8 cellular contexts compared by ENCODE assay signal in the genomic region with DNA sequence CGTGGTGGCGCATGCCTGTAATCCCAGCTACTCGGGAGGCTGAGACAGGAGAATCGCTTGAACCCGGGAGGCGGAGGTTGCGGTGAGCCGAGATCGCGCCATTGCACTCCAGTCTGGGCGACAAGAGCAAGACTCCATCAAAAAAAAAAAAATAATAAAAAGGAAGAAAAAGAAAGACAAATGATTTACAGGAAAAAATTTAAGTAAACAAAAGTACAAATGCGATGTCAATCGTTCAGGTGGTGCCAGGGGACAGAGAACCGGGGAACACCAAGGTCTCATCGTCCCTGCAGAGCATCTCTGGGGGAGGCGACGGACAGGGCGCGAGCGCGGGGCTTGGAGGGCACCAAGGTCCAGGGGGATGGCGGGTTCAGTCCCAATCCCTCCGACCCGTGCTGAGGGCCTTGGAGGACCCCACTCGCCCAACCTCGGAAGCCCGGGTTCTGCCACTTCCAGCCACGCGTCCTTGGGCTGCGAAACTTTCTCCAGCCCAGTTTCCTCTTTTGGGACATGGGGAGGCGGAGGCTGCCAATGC. TPM values are rescaled to one million over a fixed set of nuclear protein-coding genes. Genes with fewer than 3 reads are reported as not detected.
DNase-seq lines count a peak whose midpoint lies in the region; ATAC-seq and TF ChIP-seq lines count a peak whose summit lies in the region.

No MANE protein-coding gene starts in this region.

- in situ Hi-C loops in astrocyte of the spinal cord (cut with HindIII; ENCODE audit: low sequenced_read_pairs), result no loop called here

- DNase-seq in astrocyte of the spinal cord (ENCODE audit: low read depth, low spot score) (no peak), thyroid gland (no peak), occipital lobe (lab: John Stamatoyannopoulos, UW) (no peak), GDM1 (lab: John Stamatoyannopoulos, UW) (no peak)

- TF ChIP-seq POLR2A in GM18505 (IDR thresholded peaks at IDR 0.05; ENCODE audit: borderline replicate concordance, extremely low read depth, insufficient read depth, insufficient read length) (no peak), thyroid gland (IDR thresholded peaks at IDR 0.05) (no peak)

- H3K9me3 ChIP-seq in liver (ENCODE audit: control insufficient read depth in 4 of 4, low read length in 3 of 4), result no peaks in the 10 kb centered on the region
- no peaks in the 10 kb centered on the region for H3K9me3 ChIP-seq in thyroid gland

- H3K27me3 ChIP-seq in liver (ENCODE audit: control insufficient read depth in 4 of 4, insufficient read depth in 4 of 4, low read length in 3 of 4) (no peaks in the 10 kb centered on the region), thyroid gland (no peaks in the 10 kb centered on the region)

- TF ChIP-seq CTCF in astrocyte of the spinal cord (IDR thresholded peaks at IDR 0.05; ENCODE audit: low read depth, low read length) (no peak), liver (IDR thresholded peaks at IDR 0.05; ENCODE audit: low read depth, low read length, missing input control) (no peak), thyroid gland (IDR thresholded peaks at IDR 0.05) (no peak)

- peak overlapping the region; percentile 86 for H3K4me3 ChIP-seq in astrocyte of the spinal cord (ENCODE audit: low read depth, low read length)
- H3K4me3 ChIP-seq in liver (ENCODE audit: low read depth in 1 of 3, low read length in 3 of 3), result peak overlapping the region; percentile 88 to 99 (median 97)
- H3K4me3 ChIP-seq in thyroid gland (replicated peaks in 1 of 3), result peak overlapping the region; percentile 47 to 99 (median 94)

- peak overlapping the region; percentile 80 to 93 for H3K27ac ChIP-seq in liver (ENCODE audit: low read depth in 1 of 2, low read length in 2 of 2)
- H3K27ac ChIP-seq in thyroid gland, result peak overlapping the region in 1 of 3 donors; percentile 86

- ATAC-seq in GM18505 (IDR thresholded peaks at IDR 0.05; ENCODE audit: unreplicated experiment) (peak; percentile 1), HG03432 (IDR thresholded peaks at IDR 0.05; ENCODE audit: unreplicated experiment) (peak; percentile 9), GM21423 (IDR thresholded peaks at IDR 0.05; ENCODE audit: unreplicated experiment) (no peak)

- H3K36me3 ChIP-seq in liver (ENCODE audit: control insufficient read depth in 4 of 4, insufficient read depth in 3 of 4, low read depth in 1 of 4, low read length in 3 of 4), result peaks cover 7 to 24% (median 16%) of the 10 kb centered on the region in 4 donors
- peaks cover 13 to 16% of the 10 kb centered on the region in 2 donors for H3K36me3 ChIP-seq in thyroid gland

- H3K4me1 ChIP-seq in liver (ENCODE audit: control insufficient read depth in 4 of 4, insufficient read depth in 4 of 4, low read length in 3 of 4) (peaks cover 9 to 31% (median 27%) of the 10 kb centered on the region in 4 donors), thyroid gland (peaks cover 21 to 26% of the 10 kb centered on the region in 2 donors)

- peak overlapping the region in 1 of 2 donors; percentile 78 for H3K9ac ChIP-seq in liver (ENCODE audit: low read depth in 1 of 2, low read length in 2 of 2)

- 20% methylated on average over 31 of the region's 31 CpGs for WGBS in liver
- WGBS in thyroid gland, 2 donors, result 30 to 41% methylated on average over 23 to 25 of the region's 31 CpGs

- intact Hi-C loops in thyroid gland (cut with DNase I), result no loop called here

- TF ChIP-seq RAD21 in liver (IDR thresholded peaks at IDR 0.05), result no peak

TF ChIP-seq in liver, 16 proteins besides CTCF, POLR2A, EP300 and RAD21:
- TF ChIP-seq TAF1 (conservative IDR thresholded peaks at IDR 0.05) (no peak), RXRA (IDR thresholded peaks at IDR 0.05) (no peak), NR2F2 (IDR thresholded peaks at IDR 0.05) (no peak), FOXA1 (IDR thresholded peaks at IDR 0.05) (no peak), HNF4A (conservative IDR thresholded peaks at IDR 0.05) (no peak), GABPA (IDR thresholded peaks at IDR 0.05 in 1 of 2, conservative IDR thresholded peaks at IDR 0.05 in 1 of 2) (no peak), YY1 (IDR thresholded peaks at IDR 0.05) (no peak), JUND (IDR thresholded peaks at IDR 0.05) (no peak), FOXA2 (IDR thresholded peaks at IDR 0.05) (no peak), SP1 (IDR thresholded peaks at IDR 0.05) (no peak), HNF4G (IDR thresholded peaks at IDR 0.05) (no peak), EGR1 (IDR thresholded peaks at IDR 0.05; ENCODE audit: low read depth in 2 of 2) (no peak)
- TF ChIP-seq, protein P1, sequence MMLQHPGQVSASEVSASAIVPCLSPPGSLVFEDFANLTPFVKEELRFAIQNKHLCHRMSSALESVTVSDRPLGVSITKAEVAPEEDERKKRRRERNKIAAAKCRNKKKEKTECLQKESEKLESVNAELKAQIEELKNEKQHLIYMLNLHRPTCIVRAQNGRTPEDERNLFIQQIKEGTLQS (IDR thresholded peaks at IDR 0.05), result no peak
- TF ChIP-seq, protein P2, sequence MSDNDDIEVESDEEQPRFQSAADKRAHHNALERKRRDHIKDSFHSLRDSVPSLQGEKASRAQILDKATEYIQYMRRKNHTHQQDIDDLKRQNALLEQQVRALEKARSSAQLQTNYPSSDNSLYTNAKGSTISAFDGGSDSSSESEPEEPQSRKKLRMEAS (IDR thresholded peaks at IDR 0.05), result no peak
- TF ChIP-seq, protein P3, sequence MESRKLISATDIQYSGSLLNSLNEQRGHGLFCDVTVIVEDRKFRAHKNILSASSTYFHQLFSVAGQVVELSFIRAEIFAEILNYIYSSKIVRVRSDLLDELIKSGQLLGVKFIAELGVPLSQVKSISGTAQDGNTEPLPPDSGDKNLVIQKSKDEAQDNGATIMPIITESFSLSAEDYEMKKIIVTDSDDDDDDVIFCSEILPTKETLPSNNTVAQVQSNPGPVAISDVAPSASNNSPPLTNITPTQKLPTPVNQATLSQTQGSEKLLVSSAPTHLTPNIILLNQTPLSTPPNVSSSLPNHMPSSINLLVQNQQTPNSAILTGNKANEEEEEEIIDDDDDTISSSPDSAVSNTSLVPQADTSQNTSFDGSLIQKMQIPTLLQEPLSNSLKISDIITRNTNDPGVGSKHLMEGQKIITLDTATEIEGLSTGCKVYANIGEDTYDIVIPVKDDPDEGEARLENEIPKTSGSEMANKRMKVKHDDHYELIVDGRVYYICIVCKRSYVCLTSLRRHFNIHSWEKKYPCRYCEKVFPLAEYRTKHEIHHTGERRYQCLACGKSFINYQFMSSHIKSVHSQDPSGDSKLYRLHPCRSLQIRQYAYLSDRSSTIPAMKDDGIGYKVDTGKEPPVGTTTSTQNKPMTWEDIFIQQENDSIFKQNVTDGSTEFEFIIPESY (IDR thresholded peaks at IDR 0.05), result no peak
- TF ChIP-seq, protein P4, sequence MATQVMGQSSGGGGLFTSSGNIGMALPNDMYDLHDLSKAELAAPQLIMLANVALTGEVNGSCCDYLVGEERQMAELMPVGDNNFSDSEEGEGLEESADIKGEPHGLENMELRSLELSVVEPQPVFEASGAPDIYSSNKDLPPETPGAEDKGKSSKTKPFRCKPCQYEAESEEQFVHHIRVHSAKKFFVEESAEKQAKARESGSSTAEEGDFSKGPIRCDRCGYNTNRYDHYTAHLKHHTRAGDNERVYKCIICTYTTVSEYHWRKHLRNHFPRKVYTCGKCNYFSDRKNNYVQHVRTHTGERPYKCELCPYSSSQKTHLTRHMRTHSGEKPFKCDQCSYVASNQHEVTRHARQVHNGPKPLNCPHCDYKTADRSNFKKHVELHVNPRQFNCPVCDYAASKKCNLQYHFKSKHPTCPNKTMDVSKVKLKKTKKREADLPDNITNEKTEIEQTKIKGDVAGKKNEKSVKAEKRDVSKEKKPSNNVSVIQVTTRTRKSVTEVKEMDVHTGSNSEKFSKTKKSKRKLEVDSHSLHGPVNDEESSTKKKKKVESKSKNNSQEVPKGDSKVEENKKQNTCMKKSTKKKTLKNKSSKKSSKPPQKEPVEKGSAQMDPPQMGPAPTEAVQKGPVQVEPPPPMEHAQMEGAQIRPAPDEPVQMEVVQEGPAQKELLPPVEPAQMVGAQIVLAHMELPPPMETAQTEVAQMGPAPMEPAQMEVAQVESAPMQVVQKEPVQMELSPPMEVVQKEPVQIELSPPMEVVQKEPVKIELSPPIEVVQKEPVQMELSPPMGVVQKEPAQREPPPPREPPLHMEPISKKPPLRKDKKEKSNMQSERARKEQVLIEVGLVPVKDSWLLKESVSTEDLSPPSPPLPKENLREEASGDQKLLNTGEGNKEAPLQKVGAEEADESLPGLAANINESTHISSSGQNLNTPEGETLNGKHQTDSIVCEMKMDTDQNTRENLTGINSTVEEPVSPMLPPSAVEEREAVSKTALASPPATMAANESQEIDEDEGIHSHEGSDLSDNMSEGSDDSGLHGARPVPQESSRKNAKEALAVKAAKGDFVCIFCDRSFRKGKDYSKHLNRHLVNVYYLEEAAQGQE (IDR thresholded peaks at IDR 0.05), result no peak

RNA-seq across cellular contexts. Expression of a gene that starts 0.6 kb away (rescaled TPM):
- 10 to 100 TPM; 41.4 to 59.4 TPM for total RNA-seq in liver
- polyA plus RNA-seq in liver, result 10 to 100 TPM; 33.7 to 66.3 TPM
- 100 to 1,000 TPM in 2 of 4 donors, 10 to 100 TPM in 2; 65.0 to 111 (median 90.4) TPM for total RNA-seq in thyroid gland
- 45.5 TPM for total RNA-seq in occipital lobe

RNA-seq across cellular contexts. Expression of a gene that starts 16.6 kb away (rescaled TPM):
- not detected for total RNA-seq in liver
- polyA plus RNA-seq in liver, result not detected
- not detected for total RNA-seq in thyroid gland
- not detected for total RNA-seq in occipital lobe

RNA-seq across cellular contexts. Expression of a gene that starts 28.9 kb away (rescaled TPM):
- total RNA-seq in liver, result 100 to 1,000 TPM in 1 of 2 donors, 10 to 100 TPM in 1; 25.6 to 103 TPM
- 10 to 100 TPM; 38.3 to 51.7 TPM for polyA plus RNA-seq in liver
- total RNA-seq in thyroid gland, result 10 to 100 TPM; 61.7 to 90.9 (median 76.0) TPM
- 12.9 TPM for total RNA-seq in occipital lobe

RNA-seq across cellular contexts. Expression of a gene that starts 50.1 kb away (rescaled TPM):
- total RNA-seq in liver, result 10 to 100 TPM; 44.1 to 59.2 TPM
- polyA plus RNA-seq in liver, result 100 to 1,000 TPM in 1 of 2 donors, 10 to 100 TPM in 1; 66.1 to 124 TPM
- total RNA-seq in thyroid gland, result 100 to 1,000 TPM; 109 to 257 (median 177) TPM
- 62.2 TPM for total RNA-seq in occipital lobe
